Comparison of ENCODE assay signal across 14 cellular contexts in the genomic region with DNA sequence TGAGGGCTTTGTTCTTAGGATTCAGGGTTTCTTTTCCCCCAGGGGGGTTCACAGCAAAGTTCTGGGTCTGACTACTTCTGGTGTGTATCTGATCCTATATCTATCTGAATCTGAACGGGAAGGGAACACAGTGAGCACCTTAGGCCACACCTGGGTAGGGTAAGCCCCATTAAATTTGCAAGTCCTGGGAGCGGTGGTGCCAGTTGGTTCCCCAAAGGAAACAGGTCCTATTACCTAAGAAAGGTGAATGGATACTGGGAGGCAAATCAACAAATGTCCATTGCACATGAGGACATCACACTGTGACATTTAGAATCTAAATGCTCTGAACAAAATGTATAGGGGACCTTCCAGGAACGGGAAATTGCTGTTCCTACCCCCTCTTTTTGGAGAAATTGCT. TPM values are rescaled to one million over a fixed set of nuclear protein-coding genes. Genes with fewer than 3 reads are reported as not detected.
DNase-seq lines count a peak whose midpoint lies in the region; ATAC-seq, FAIRE-seq and TF ChIP-seq lines count a peak whose summit lies in the region.
"Had no signal": no experiment of that assay in that cellular context is flagged by ENCODE, and none has a peak within 500 bp of the region (broad histone marks: within the 10 kb centered on the region; RNA-seq: fewer than 3 reads in every experiment).

No MANE protein-coding gene starts in this region.

- H3K9ac ChIP-seq in astrocyte (ENCODE audit: low read length) = peak overlapping the region; percentile 69

- no peaks in the 10 kb centered on the region for H3K27me3 Mint-ChIP-seq in activated T-cell treated with anti-CD3 and anti-CD28 coated beads, Interleukin-2, amount 50 U/mL, for 72 hours (ENCODE audit: low read depth)
- H3K27me3 Mint-ChIP-seq in astrocyte (ENCODE audit: low read depth, unreplicated experiment) = no peaks in the 10 kb centered on the region

- H3K9me3 ChIP-seq in astrocyte (ENCODE audit: insufficient read depth, low read depth, low read length) = no peaks in the 10 kb centered on the region
- H3K9me3 ChIP-seq in osteoblast (ENCODE audit: low read depth, low read length) = no peaks in the 10 kb centered on the region
- no peaks in the 10 kb centered on the region for H3K9me3 ChIP-seq in thyroid gland
- H3K9me3 ChIP-seq: upper lobe of left lung had no signal

- peak overlapping the region in 1 of 2 donors; percentile 49 for H3K4me3 Mint-ChIP-seq in activated T-cell treated with anti-CD3 and anti-CD28 coated beads, Interleukin-2, amount 50 U/mL, for 72 hours
- H3K4me3 Mint-ChIP-seq in astrocyte (ENCODE audit: unreplicated experiment) = peak overlapping the region; percentile 45
- H3K4me3 Mint-ChIP-seq: T-helper 17 cell had no signal

- peaks cover 42% of the 10 kb centered on the region for H3K4me1 Mint-ChIP-seq in activated T-cell treated with anti-CD3 and anti-CD28 coated beads, Interleukin-2, amount 50 U/mL, for 72 hours (ENCODE audit: low read depth)
- H3K4me1 Mint-ChIP-seq in astrocyte (ENCODE audit: low read depth, unreplicated experiment) = peaks cover 22% of the 10 kb centered on the region
- H3K4me1 Mint-ChIP-seq: T-helper 17 cell had no signal

- DNase-seq in activated T-cell treated with anti-CD3 and anti-CD28 coated beads, Interleukin-2, amount 50 U/mL, for 72 hours = no peak
- no peak for DNase-seq in activated T-cell treated with anti-CD3 and anti-CD28 coated beads for 4 hours
- DNase-seq in astrocyte (ENCODE audit: low read depth) = no peak
- DNase-seq in osteoblast (ENCODE audit: insufficient read length, low spot score, missing footprints) = peak; percentile 38
- DNase-seq in thyroid gland = no peak
- no peak for DNase-seq in COR-L47 (lab: John Stamatoyannopoulos, UW)
- DNase-seq in NCI-H345 (lab: John Stamatoyannopoulos, UW) = no peak
- DNase-seq in glomerular visceral epithelial cell (ENCODE audit: extremely low spot score) = no peak
- DNase-seq: NCI-H1092, retina, T-helper 17 cell, upper lobe of left lung had no signal

- no peak for TF ChIP-seq CTCF in astrocyte (IDR thresholded peaks at IDR 0.05; ENCODE audit: insufficient read depth, low read depth, low read length)
- TF ChIP-seq CTCF in osteoblast (IDR thresholded peaks at IDR 0.05; ENCODE audit: extremely low read depth, low read depth, low read length) = no peak
- no peak for TF ChIP-seq CTCF in thyroid gland (IDR thresholded peaks at IDR 0.05)

- H3K4me2 ChIP-seq in astrocyte (ENCODE audit: low read length) = peak overlapping the region; percentile 74
- peak overlapping the region; percentile 46 for H3K4me2 ChIP-seq in osteoblast (ENCODE audit: insufficient read depth, low read length)

- H3K9me3 Mint-ChIP-seq in activated T-cell treated with anti-CD3 and anti-CD28 coated beads, Interleukin-2, amount 50 U/mL, for 72 hours = no peaks in the 10 kb centered on the region
- no peaks in the 10 kb centered on the region for H3K9me3 Mint-ChIP-seq in astrocyte (ENCODE audit: unreplicated experiment)

- H3K4me3 ChIP-seq in astrocyte (ENCODE audit: insufficient read depth, low read depth, low read length) (no peak overlapping the region), osteoblast (ENCODE audit: insufficient read depth, low read length) (no peak overlapping the region), thyroid gland (replicated peaks in 1 of 3) (no peak overlapping the region)
- H3K4me3 ChIP-seq: dorsolateral prefrontal cortex, upper lobe of left lung had no signal

- peaks cover 31% of the 10 kb centered on the region for H3K79me2 ChIP-seq in astrocyte (ENCODE audit: insufficient read depth, low read length)
- H3K79me2 ChIP-seq in osteoblast (ENCODE audit: insufficient read depth, low read length) = peaks cover 60% of the 10 kb centered on the region

- H3K27ac ChIP-seq in astrocyte (ENCODE audit: low read depth, low read length) = peak overlapping the region; percentile 76
- peak overlapping the region; percentile 63 for H3K27ac ChIP-seq in osteoblast (ENCODE audit: low read depth, low read length)
- H3K27ac ChIP-seq in thyroid gland = peak overlapping the region in 2 of 3 donors; percentile 76 to 89

- no peak for FAIRE-seq in astrocyte (lab: Jason Lieb, UNC)
- FAIRE-seq: keratinocyte had no signal

- peaks cover 34% of the 10 kb centered on the region for H3K4me1 ChIP-seq in astrocyte (ENCODE audit: insufficient read depth, low read length)
- peaks cover 29% of the 10 kb centered on the region for H3K4me1 ChIP-seq in osteoblast (ENCODE audit: insufficient read depth, low read length)
- H3K4me1 ChIP-seq in thyroid gland = peaks cover 3 to 44% of the 10 kb centered on the region in 2 donors
- H3K4me1 ChIP-seq: upper lobe of left lung had no signal

- no peak for ATAC-seq in activated T-cell treated with anti-CD3 and anti-CD28 coated beads, Interleukin-2, amount 50 U/mL, for 72 hours (replicated peaks in 1 of 2)
- ATAC-seq: T-helper 17 cell had no signal

- H2AFZ ChIP-seq in astrocyte (ENCODE audit: low read depth, low read length) (no peak overlapping the region), osteoblast (ENCODE audit: low read length) (no peak overlapping the region)

- no peaks in the 10 kb centered on the region for H3K27me3 ChIP-seq in astrocyte (ENCODE audit: insufficient read depth, low read length)
- no peaks in the 10 kb centered on the region for H3K27me3 ChIP-seq in osteoblast (ENCODE audit: insufficient read depth, low read length)
- no peaks in the 10 kb centered on the region for H3K27me3 ChIP-seq in thyroid gland
- H3K27me3 ChIP-seq: dorsolateral prefrontal cortex, upper lobe of left lung had no signal

- H3K36me3 Mint-ChIP-seq in activated T-cell treated with anti-CD3 and anti-CD28 coated beads, Interleukin-2, amount 50 U/mL, for 72 hours (ENCODE audit: insufficient read depth in 2 of 2) = no peaks in the 10 kb centered on the region
- peaks cover 10% of the 10 kb centered on the region for H3K36me3 Mint-ChIP-seq in astrocyte (ENCODE audit: low read depth, unreplicated experiment)

- 69 to 85% methylated on average over 3 of the region's 3 CpGs for WGBS in thyroid gland, 2 donors

- H3K36me3 ChIP-seq in astrocyte (ENCODE audit: insufficient read depth, low read length) (no peaks in the 10 kb centered on the region), osteoblast (ENCODE audit: insufficient read depth, low read length) (peaks cover 3% of the 10 kb centered on the region), thyroid gland (no peaks in the 10 kb centered on the region)
- H3K36me3 ChIP-seq: upper lobe of left lung had no signal

- intact Hi-C loops in thyroid gland (cut with DNase I) = no loop called here

- no peak for TF ChIP-seq POLR2A in thyroid gland (IDR thresholded peaks at IDR 0.05)

- no peaks in the 10 kb centered on the region for H4K20me1 ChIP-seq in astrocyte (ENCODE audit: insufficient read depth, low read length)
- H4K20me1 ChIP-seq in osteoblast (ENCODE audit: insufficient read depth, low read length) = peaks cover 14% of the 10 kb centered on the region

- peak overlapping the region; percentile 4 for H3K27ac Mint-ChIP-seq in activated T-cell treated with anti-CD3 and anti-CD28 coated beads, Interleukin-2, amount 50 U/mL, for 72 hours
- peak overlapping the region; percentile 47 for H3K27ac Mint-ChIP-seq in astrocyte (ENCODE audit: unreplicated experiment)
- H3K27ac Mint-ChIP-seq: T-helper 17 cell had no signal

RNA-seq across cellular contexts. Expression of a gene that starts 54.6 kb away (rescaled TPM):
- 10 to 100 TPM; 22.3 to 30.7 TPM for total RNA-seq in activated T-cell treated with anti-CD3 and anti-CD28 coated beads, Interleukin-2, amount 50 U/mL, for 72 hours
- total RNA-seq in astrocyte (15.5 and 20.1 TPM in 2 replicates), osteoblast (57.2 and 77.2 TPM in 2 replicates), thyroid gland (10 to 100 TPM; 13.7 to 31.0 (median 23.0) TPM)
